Comparison of ENCODE assay signal across 9 cellular contexts in genomic region chr10:33114451-33114944, GRCh38.
A peak's percentile ranks its signal among the peaks of the same experiment; 100 is the strongest.
DNase-seq lines count a peak whose midpoint lies in the region; ATAC-seq and TF ChIP-seq lines count a peak whose summit lies in the region.
"Had no signal": no experiment of that assay in that cellular context is flagged by ENCODE, and none has a peak within 500 bp of the region (broad histone marks: within the 10 kb centered on the region; RNA-seq: fewer than 3 reads in every experiment).

No MANE protein-coding gene starts in this region.

- no peaks in the 10 kb centered on the region for H3K9me2 ChIP-seq in PC-9 (ENCODE audit: insufficient read depth)

- peak overlapping the region; percentile 14; the same call in 1 of the 2 replicates for H3K4me3 ChIP-seq in PC-9
- H3K4me3 ChIP-seq in skeletal muscle satellite cell (ENCODE audit: low read length): peak overlapping the region; percentile 11

- no peak for TF ChIP-seq CTCF in PC-9 (conservative IDR thresholded peaks at IDR 0.05)

- H3K9me3 ChIP-seq in PC-9 (ENCODE audit: insufficient read depth, low read depth): no peaks in the 10 kb centered on the region
- no peaks in the 10 kb centered on the region for H3K9me3 ChIP-seq in skeletal muscle satellite cell (replicated peaks; ENCODE audit: low read length)

- H3K79me2 ChIP-seq in PC-9 (ENCODE audit: low read depth): no peaks in the 10 kb centered on the region

- H3K4me3 Mint-ChIP-seq in activated T-cell treated with anti-CD3 and anti-CD28 coated beads, Interleukin-2, amount 50 U/mL, for 72 hours: peak overlapping the region; percentile 23 to 64
- peak overlapping the region; percentile 30 to 63 for H3K4me3 Mint-ChIP-seq in effector memory CD8-positive, alpha-beta T cell

- peaks cover 13% of the 10 kb centered on the region for H3F3A ChIP-seq in PC-9 (ENCODE audit: insufficient read depth, low read depth)

- no peaks in the 10 kb centered on the region for H3K9me3 Mint-ChIP-seq in activated T-cell treated with anti-CD3 and anti-CD28 coated beads, Interleukin-2, amount 50 U/mL, for 72 hours
- H3K9me3 Mint-ChIP-seq in effector memory CD8-positive, alpha-beta T cell: no peaks in the 10 kb centered on the region

- H3K27me3 ChIP-seq in PC-9 (ENCODE audit: insufficient read depth, low read depth): no peaks in the 10 kb centered on the region
- H3K27me3 ChIP-seq in skeletal muscle satellite cell (ENCODE audit: control insufficient read depth, insufficient read depth, low read length): no peaks in the 10 kb centered on the region

- intact Hi-C loops in PC-9 (cut with micrococcal nuclease; ENCODE audit: unreplicated experiment): loop anchor here (1.0 to 2.0 kb wide), 2 partner anchors 20 to 104 kb away; no protein-coding TSS in a partner anchor

- peak overlapping the region; percentile 63 for H3K27ac ChIP-seq in PC-9

- H3K9ac ChIP-seq in skeletal muscle satellite cell (ENCODE audit: low read depth, low read length): peak overlapping the region; percentile 36

- peak overlapping the region; percentile 18 for H3K27ac Mint-ChIP-seq in activated T-cell treated with anti-CD3 and anti-CD28 coated beads, Interleukin-2, amount 50 U/mL, for 72 hours
- H3K27ac Mint-ChIP-seq in effector memory CD8-positive, alpha-beta T cell: peak overlapping the region; percentile 90 to 98

- H2AFZ ChIP-seq in PC-9: peak overlapping the region; percentile 34; the same call in 1 of the 2 replicates

- H3K4me2 ChIP-seq in PC-9 (peak overlapping the region; percentile 70), skeletal muscle satellite cell (ENCODE audit: low read length) (peak overlapping the region; percentile 54)

- POLR2A ChIA-PET in PC-9 (lab: Charles Lee; ENCODE audit: unreplicated experiment): interaction anchor here (0.6 to 1.1 kb wide), 8 partner anchors 11 to 1451 kb away, joined by 3 to 7 read pairs (median 4); no protein-coding TSS in a partner anchor

- H3K4me1 ChIP-seq in PC-9 (replicated peaks; ENCODE audit: insufficient read depth) (peaks cover 37% of the 10 kb centered on the region), skeletal muscle satellite cell (ENCODE audit: control insufficient read depth, insufficient read depth, low read length) (peaks cover 46% of the 10 kb centered on the region)

- H3K27me3 Mint-ChIP-seq in activated T-cell treated with anti-CD3 and anti-CD28 coated beads, Interleukin-2, amount 50 U/mL, for 72 hours (ENCODE audit: low read depth): peaks cover 12% of the 10 kb centered on the region
- H3K27me3 Mint-ChIP-seq in effector memory CD8-positive, alpha-beta T cell: no peaks in the 10 kb centered on the region

- H4K20me1 ChIP-seq in PC-9 (ENCODE audit: insufficient read depth): no peaks in the 10 kb centered on the region

- H3K36me3 ChIP-seq in PC-9 (ENCODE audit: low read depth) (no peaks in the 10 kb centered on the region), skeletal muscle satellite cell (ENCODE audit: insufficient read depth, low read length) (no peaks in the 10 kb centered on the region)

- peaks cover 0 to 3% of the 10 kb centered on the region in 2 donors for H3K36me3 Mint-ChIP-seq in activated T-cell treated with anti-CD3 and anti-CD28 coated beads, Interleukin-2, amount 50 U/mL, for 72 hours (ENCODE audit: insufficient read depth in 2 of 2)
- H3K36me3 Mint-ChIP-seq in effector memory CD8-positive, alpha-beta T cell (ENCODE audit: insufficient read depth): peaks cover 15% of the 10 kb centered on the region

- H3K4me1 Mint-ChIP-seq in activated T-cell treated with anti-CD3 and anti-CD28 coated beads, Interleukin-2, amount 50 U/mL, for 72 hours (ENCODE audit: low read depth): peaks cover 78% of the 10 kb centered on the region
- peaks cover 61 to 82% of the 10 kb centered on the region in 2 donors for H3K4me1 Mint-ChIP-seq in effector memory CD8-positive, alpha-beta T cell (ENCODE audit: low read depth in 2 of 2)

- no peak for ATAC-seq in activated T-cell treated with anti-CD3 and anti-CD28 coated beads, Interleukin-2, amount 50 U/mL, for 72 hours (replicated peaks in 1 of 2)
- peak; percentile 15 for ATAC-seq in effector memory CD8-positive, alpha-beta T cell (replicated peaks)
- ATAC-seq in GM18870 (IDR thresholded peaks at IDR 0.05; ENCODE audit: unreplicated experiment): no peak

- no TSS peak for BruUV-seq in PC-9 (replicated peaks; lab: Mats Ljungman, UMichigan)

- CTCF ChIA-PET in PC-9 (lab: Charles Lee): interaction anchor here (0.5 kb wide), 1 partner anchor 13 kb away, joined by 5 read pairs; no protein-coding TSS in a partner anchor

- no peak for DNase-seq in activated T-cell treated with anti-CD3 and anti-CD28 coated beads, Interleukin-2, amount 50 U/mL, for 72 hours
- DNase-seq in activated T-cell treated with anti-CD3 and anti-CD28 coated beads, Interleukin-2, amount 50 U/mL, for 1 hour: no peak
- DNase-seq in PC-9 (peak; percentile 18 to 74), SKM-1 (lab: John Stamatoyannopoulos, UW; ENCODE audit: unreplicated experiment) (no peak), T1000 (lab: John Stamatoyannopoulos, UW) (no peak)
- no peak for DNase-seq in effector memory CD8-positive, alpha-beta T cell
- DNase-seq: NCI-H1105 had no signal

Comparison
In these comparisons a context has a peak if more than half of its experiments do, and no peak if none do; other contexts are left out.
1. DNase-seq: peak in PC-9 (2 of 2); none in activated T-cell treated with anti-CD3 and anti-CD28 coated beads, Interleukin-2, amount 50 U/mL, for 72 hours (0 of 2), activated T-cell treated with anti-CD3 and anti-CD28 coated beads, Interleukin-2, amount 50 U/mL, for 1 hour (single experiment), effector memory CD8-positive, alpha-beta T cell (0 of 3), SKM-1 (single experiment) and T1000 (single experiment).